ENCODE assay signal across 9 cellular contexts in the genomic region with DNA sequence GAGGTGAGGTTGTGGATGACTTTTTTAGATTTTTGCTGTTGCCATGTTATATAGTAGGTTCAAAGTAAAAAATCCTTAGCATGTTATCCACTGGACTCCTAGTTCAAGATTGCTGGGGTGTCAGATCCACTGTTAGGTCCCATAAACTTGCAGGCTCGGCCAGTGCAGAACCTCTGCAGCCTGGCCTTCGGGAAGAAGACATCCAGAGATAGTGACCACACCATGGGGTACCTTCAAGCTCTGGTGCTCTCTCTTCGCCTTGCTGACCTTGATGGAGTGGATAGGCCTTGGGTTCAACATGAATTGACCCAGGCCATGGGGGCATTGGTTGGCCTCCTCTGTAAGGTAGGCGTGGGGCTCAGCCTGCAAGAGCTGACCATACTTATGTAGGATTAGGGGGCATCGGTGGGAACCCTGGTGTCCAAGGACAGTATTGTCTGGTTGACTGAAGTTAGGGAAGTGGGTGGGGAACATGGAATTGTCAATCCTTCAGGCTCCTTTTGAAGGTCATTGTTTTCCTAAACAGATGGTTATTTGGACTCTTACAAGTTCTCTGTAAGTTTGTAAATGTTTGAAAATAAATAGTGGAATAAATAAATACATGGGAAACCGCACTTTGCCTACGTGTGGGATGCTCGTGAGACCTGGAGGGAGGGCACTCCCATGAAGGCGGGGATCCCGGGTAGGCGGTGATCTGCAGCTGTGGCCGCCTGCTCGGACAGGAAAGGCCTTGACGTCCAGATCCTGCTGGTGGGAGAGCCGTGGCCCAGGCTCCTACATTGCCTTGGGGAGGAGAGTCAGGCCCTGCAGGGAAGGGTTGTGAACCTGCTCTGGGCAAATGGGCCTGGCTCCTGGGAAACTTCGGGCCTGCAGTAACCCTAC. TPM values are rescaled to one million over a fixed set of nuclear protein-coding genes. Genes with fewer than 3 reads are reported as not detected.
DNase-seq lines count a peak whose midpoint lies in the region; TF ChIP-seq lines count a peak whose summit lies in the region.
"Had no signal": no experiment of that assay in that cellular context is flagged by ENCODE, and none has a peak within 500 bp of the region (broad histone marks: within the 10 kb centered on the region; RNA-seq: fewer than 3 reads in every experiment).

No MANE protein-coding gene starts in this region.

- no peak for TF ChIP-seq CTCF in left ventricle myocardium inferior (IDR thresholded peaks at IDR 0.05; ENCODE audit: borderline replicate concordance)

- peaks cover 99% of the 10 kb centered on the region for H3K4me1 ChIP-seq in left ventricle myocardium inferior
- H3K4me1 ChIP-seq in skeletal muscle tissue (ENCODE audit: control insufficient read depth in 3 of 3, insufficient read depth in 3 of 3, low read length in 3 of 3), result peaks cover 59 to 66% (median 63%) of the 10 kb centered on the region in 3 donors

- no peak overlapping the region for H3K9ac ChIP-seq in skeletal muscle tissue (ENCODE audit: low read depth in 1 of 3, low read length in 3 of 3)

- peak overlapping the region; percentile 63 for H3K4me3 Mint-ChIP-seq in activated CD4-positive, alpha-beta memory T cell treated with anti-CD3 and anti-CD28 coated beads for 36 hours

- CTCF ChIA-PET in activated CD4-positive, alpha-beta memory T cell treated with anti-CD3 and anti-CD28 coated beads for 36 hours (lab: Charles Lee), result interaction anchor here (0.6 to 1.8 kb wide), 7 partner anchors 14 to 73 kb away, joined by 3 to 8 read pairs (median 3); no protein-coding TSS in a partner anchor

- DNase-seq in H7, result peak; percentile 36
- no peak for DNase-seq in activated CD4-positive, alpha-beta memory T cell treated with anti-CD3 and anti-CD28 coated beads for 36 hours
- DNase-seq in left ventricle myocardium inferior, result peak; percentile 43
- no peak for DNase-seq in substantia nigra (lab: John Stamatoyannopoulos, UW)
- no peak for DNase-seq in stimulated activated naive CD4-positive, alpha-beta T cell treated with Interleukin-2 at 50 U/mL for 16 hours (lab: John Stamatoyannopoulos, UW)
- DNase-seq in NCI-H1105 treated with DMSO at 0.1 percent for 48 hours (lab: John Stamatoyannopoulos, UW), result no peak
- DNase-seq: NCI-H1930, SHP77 treated with DMSO at 0.1 percent for 48 hours had no signal

- H3K36me3 Mint-ChIP-seq in activated CD4-positive, alpha-beta memory T cell treated with anti-CD3 and anti-CD28 coated beads for 36 hours, result peaks cover 3% of the 10 kb centered on the region

- H3K9me3 Mint-ChIP-seq in activated CD4-positive, alpha-beta memory T cell treated with anti-CD3 and anti-CD28 coated beads for 36 hours, result no peaks in the 10 kb centered on the region

- peaks cover 93% of the 10 kb centered on the region for H3K4me1 Mint-ChIP-seq in activated CD4-positive, alpha-beta memory T cell treated with anti-CD3 and anti-CD28 coated beads for 36 hours (ENCODE audit: low read depth)

- intact Hi-C loops in activated CD4-positive, alpha-beta memory T cell treated with anti-CD3 and anti-CD28 coated beads for 36 hours (cut with micrococcal nuclease), result no loop called here
- intact Hi-C loops in left ventricle myocardium inferior (cut with micrococcal nuclease), result no loop called here

- H3K4me3 ChIP-seq in H7 (ENCODE audit: insufficient read depth, low read depth, low read length), result no peak overlapping the region
- H3K4me3 ChIP-seq in left ventricle myocardium inferior, result no peak overlapping the region
- no peak overlapping the region for H3K4me3 ChIP-seq in skeletal muscle tissue (ENCODE audit: low read length in 3 of 3)

- POLR2A ChIA-PET in activated CD4-positive, alpha-beta memory T cell treated with anti-CD3 and anti-CD28 coated beads for 36 hours (lab: Charles Lee), result interaction anchor here (1.0 to 2.0 kb wide), 5 partner anchors 20 to 35 kb away, joined by 3 to 11 read pairs (median 4); no protein-coding TSS in a partner anchor

- H3K9me3 ChIP-seq in left ventricle myocardium inferior (replicated peaks) (no peaks in the 10 kb centered on the region), skeletal muscle tissue (ENCODE audit: control insufficient read depth in 3 of 3, low read length in 3 of 3) (no peaks in the 10 kb centered on the region)

- H3K27me3 Mint-ChIP-seq in activated CD4-positive, alpha-beta memory T cell treated with anti-CD3 and anti-CD28 coated beads for 36 hours, result no peaks in the 10 kb centered on the region

- H3K27ac ChIP-seq in left ventricle myocardium inferior (replicated peaks) (peak overlapping the region; percentile 61), skeletal muscle tissue (ENCODE audit: low read depth, low read length) (peak overlapping the region; percentile 76), substantia nigra (ENCODE audit: low read depth, low read length, poor library complexity, severe bottlenecking) (no peak overlapping the region)

- H3K27ac Mint-ChIP-seq in activated CD4-positive, alpha-beta memory T cell treated with anti-CD3 and anti-CD28 coated beads for 36 hours, result peak overlapping the region; percentile 84

- H3K36me3 ChIP-seq in H7 (replicated peaks; ENCODE audit: control insufficient read depth, insufficient read depth, low read length) (no peaks in the 10 kb centered on the region), left ventricle myocardium inferior (no peaks in the 10 kb centered on the region), skeletal muscle tissue (ENCODE audit: control insufficient read depth in 3 of 3, insufficient read depth in 3 of 3, low read length in 3 of 3) (no peaks in the 10 kb centered on the region)

- H3K27me3 ChIP-seq in H7 (ENCODE audit: control insufficient read depth, insufficient read depth, low read length) (no peaks in the 10 kb centered on the region), left ventricle myocardium inferior (ENCODE audit: low read depth) (no peaks in the 10 kb centered on the region), skeletal muscle tissue (ENCODE audit: control insufficient read depth in 3 of 3, insufficient read depth in 3 of 3, low read length in 3 of 3) (peaks cover 33 to 62% (median 57%) of the 10 kb centered on the region in 3 donors)

RNA-seq across cellular contexts. Expression of a gene that starts 37.1 kb away (rescaled TPM):
- total RNA-seq in H7 (2014; rRNA removed; shearing (Covaris generic)), result 84.7 and 89.1 TPM in 2 replicates
- 10 to 100 TPM; 60.4 to 69.0 TPM for total RNA-seq in activated CD4-positive, alpha-beta memory T cell treated with anti-CD3 and anti-CD28 coated beads for 36 hours
- total RNA-seq in left ventricle myocardium inferior (26.7 TPM), skeletal muscle tissue (12.5 TPM)

Comparison
In these comparisons a context has a peak if more than half of its experiments do, and no peak if none do; other contexts are left out.
1. DNase-seq: peak in H7 (single experiment) and left ventricle myocardium inferior (single experiment); none in activated CD4-positive, alpha-beta memory T cell treated with anti-CD3 and anti-CD28 coated beads for 36 hours (single experiment), substantia nigra (0 of 49), stimulated activated naive CD4-positive, alpha-beta T cell treated with Interleukin-2 at 50 U/mL for 16 hours (single experiment) and NCI-H1105 treated with DMSO at 0.1 percent for 48 hours (single experiment).